In genomic region chr14:70064111-70064885, GRCh38 we compare ENCODE assay signal across 20 cellular contexts.
DNase-seq lines count a peak whose midpoint lies in the region; ATAC-seq, FAIRE-seq and TF ChIP-seq lines count a peak whose summit lies in the region.
"Had no signal": no experiment of that assay in that cellular context is flagged by ENCODE, and none has a peak within 500 bp of the region (broad histone marks: within the 10 kb centered on the region; RNA-seq: fewer than 3 reads in every experiment).

No MANE protein-coding gene starts in this region.

- intact Hi-C loops in head of caudate nucleus (cut with DNase I) = no loop called here
- intact Hi-C loops in aorta (cut with DNase I) = no loop called here
- intact Hi-C loops in psoas muscle (cut with DNase I) = no loop called here

- FAIRE-seq in HTR-8/SVneo (lab: Jason Lieb, UNC) = peak; percentile 91
- FAIRE-seq: D721Med, G401.6, GM12891, HepG2 had no signal

- H3K36me3 ChIP-seq in aorta (ENCODE audit: control insufficient read depth in 1 of 2, insufficient read depth in 2 of 2, low read length in 1 of 2) = no peaks in the 10 kb centered on the region
- peaks cover 0 to 21% of the 10 kb centered on the region in 2 donors for H3K36me3 ChIP-seq in psoas muscle (ENCODE audit: insufficient read depth in 1 of 2, low read depth in 1 of 2)
- H3K36me3 ChIP-seq: BE2C had no signal

- no peaks in the 10 kb centered on the region for H3K27me3 ChIP-seq in aorta (ENCODE audit: control insufficient read depth in 1 of 2, insufficient read depth in 2 of 2, low read length in 1 of 2)
- no peaks in the 10 kb centered on the region for H3K27me3 ChIP-seq in psoas muscle (ENCODE audit: insufficient read depth in 3 of 3, low read length in 2 of 3)

- no peaks in the 10 kb centered on the region for H3K9me3 ChIP-seq in aorta (ENCODE audit: control insufficient read depth, low read length)
- H3K9me3 ChIP-seq in psoas muscle = no peaks in the 10 kb centered on the region
- H3K9me3 ChIP-seq: BE2C had no signal

- no peaks in the 10 kb centered on the region for H3K4me1 ChIP-seq in aorta (ENCODE audit: control insufficient read depth in 1 of 2, insufficient read depth in 2 of 2, low read length in 2 of 2)
- H3K4me1 ChIP-seq in psoas muscle = peaks cover 1% of the 10 kb centered on the region
- H3K4me1 ChIP-seq: BE2C had no signal

- no peak overlapping the region for H3K4me3 ChIP-seq in aorta (ENCODE audit: low read length in 2 of 2)
- no peak overlapping the region for H3K4me3 ChIP-seq in psoas muscle
- H3K4me3 ChIP-seq: GM23338 had no signal

- 59 to 69% methylated on average over 11 of the region's 11 CpGs for WGBS in aorta, 2 donors
- 75 to 76% (median 75%) methylated on average over 11 of the region's 11 CpGs for WGBS in psoas muscle, 3 donors

- no peak overlapping the region for H3K27ac ChIP-seq in aorta (ENCODE audit: low read depth in 1 of 2, low read length in 2 of 2)
- H3K27ac ChIP-seq in psoas muscle = no peak overlapping the region

- TF ChIP-seq CTCF in psoas muscle (IDR thresholded peaks at IDR 0.05) = no peak

- DNase-seq in HTR-8/SVneo (ENCODE audit: insufficient read length, low spot score) = no peak
- DNase-seq in iris pigment epithelial cell (ENCODE audit: low read depth) = peak; percentile 40
- no peak for DNase-seq in head of caudate nucleus
- no peak for DNase-seq in aorta
- DNase-seq in NCI-H1092 treated with DMSO at 0.1 percent for 48 hours (lab: John Stamatoyannopoulos, UW) = no peak
- no peak for DNase-seq in psoas muscle
- DNase-seq: ACHN; BE2C; CD8-positive, alpha-beta T cell; COR-L47; DMS153; DMS79 treated with DMSO at 0.1 percent for 48 hours; EL; H7 had no signal

- ATAC-seq in SK-N-SH treated with all-trans-retinoic acid at 6 μM for 48 hours (no peak; the same call in 2 of the 3 replicates), aorta (ENCODE audit: low FRiP score) (no peak), psoas muscle (no peak)
- ATAC-seq: CD8-positive, alpha-beta T cell; GM23338; HepG2 had no signal

TF ChIP-seq in SK-N-SH treated with all-trans-retinoic acid at 6 μM for 48 hours, 23 proteins besides CTCF, POLR2A, EP300 and RAD21:
- TF ChIP-seq ZNF70 (CRISPR knock-in tag; IDR thresholded peaks at IDR 0.05) (no peak), TCF4 (CRISPR knock-in tag; IDR thresholded peaks at IDR 0.05; ENCODE audit: borderline replicate concordance) (peak; percentile 62)
